22 cellular contexts compared by ENCODE assay signal in genomic region chr5:135295852-135296251, GRCh38.
"Had no signal": no experiment of that assay in that cellular context is flagged by ENCODE, and none has a peak within 500 bp of the region (broad histone marks: within the 10 kb centered on the region; RNA-seq: fewer than 3 reads in every experiment).

No MANE protein-coding gene starts in this region.

- H3K4me1 Mint-ChIP-seq: IgD-negative memory B cell had no signal

- H3K27me3 ChIP-seq: MG63 had no signal

- H3K27ac ChIP-seq: SJSA1, SK-N-MC had no signal

- DNase-seq: KBM-7, MG63, NCI-H1092 treated with DMSO at 0.1 percent for 48 hours, NCI-H1436, NCI-H187, NCI-H2029, NCI-H2081 treated with DMSO at 0.1 percent for 48 hours, NCI-H2171, NCI-H226, NCI-H446, NCI-H510A, NCI-H524 treated with DMSO at 0.1 percent for 48 hours, NCI-H69, NCI-H774, Right ventricle myocardium superior, RPMI8226, SIG-M5, SW 1271 had no signal

- H3K9me3 ChIP-seq: SJSA1 had no signal

- H3K27ac Mint-ChIP-seq: IgD-negative memory B cell had no signal

- H3K36me3 ChIP-seq: MG63, SJSA1 had no signal

- ATAC-seq: HepG2 had no signal

- H3K4me3 Mint-ChIP-seq: IgD-negative memory B cell had no signal

- H3K36me3 Mint-ChIP-seq: IgD-negative memory B cell had no signal

- H3K4me3 ChIP-seq: MG63, SJSA1, SK-N-MC had no signal
